ENCODE assay signal across 11 cellular contexts in genomic region chr19:1136201-1136600, GRCh38. TPM values are rescaled to one million over a fixed set of nuclear protein-coding genes. Genes with fewer than 3 reads are reported as not detected.
DNase-seq lines count a peak whose midpoint lies in the region; ATAC-seq, FAIRE-seq and TF ChIP-seq lines count a peak whose summit lies in the region.
"Had no signal": no experiment of that assay in that cellular context is flagged by ENCODE, and none has a peak within 500 bp of the region (broad histone marks: within the 10 kb centered on the region; RNA-seq: fewer than 3 reads in every experiment).

No MANE protein-coding gene starts in this region.

- H3K9me3 ChIP-seq in esophagus squamous epithelium (no peaks in the 10 kb centered on the region), stomach (no peaks in the 10 kb centered on the region), aorta (ENCODE audit: control insufficient read depth, low read length) (no peaks in the 10 kb centered on the region)

- no peak overlapping the region for H3K4me3 ChIP-seq in esophagus squamous epithelium
- no peak overlapping the region for H3K4me3 ChIP-seq in stomach
- no peak overlapping the region for H3K4me3 ChIP-seq in aorta (ENCODE audit: low read length in 2 of 2)

- ATAC-seq in activated CD4-positive, alpha-beta T cell treated with anti-CD3 and anti-CD28 coated beads for 36 hours: no peak
- no peak for ATAC-seq in aorta (ENCODE audit: low FRiP score)

- FAIRE-seq in frontal cortex (lab: Jason Lieb, UNC): no peak
- FAIRE-seq: TTC549 had no signal

- no peaks in the 10 kb centered on the region for H3K27me3 Mint-ChIP-seq in activated CD4-positive, alpha-beta T cell treated with anti-CD3 and anti-CD28 coated beads for 36 hours
- H3K27me3 Mint-ChIP-seq in progenitor cell of endocrine pancreas: no peaks in the 10 kb centered on the region

- H3K36me3 ChIP-seq in esophagus squamous epithelium: peaks cover 0 to 47% (median 0%) of the 10 kb centered on the region in 3 donors
- peaks cover 6 to 52% (median 36%) of the 10 kb centered on the region in 4 donors for H3K36me3 ChIP-seq in stomach
- H3K36me3 ChIP-seq in aorta (ENCODE audit: control insufficient read depth in 1 of 2, insufficient read depth in 2 of 2, low read length in 1 of 2): no peaks in the 10 kb centered on the region

- no peak for TF ChIP-seq POLR2A in esophagus squamous epithelium (IDR thresholded peaks at IDR 0.05)
- no peak for TF ChIP-seq POLR2A in stomach (IDR thresholded peaks at IDR 0.05)

- CTCF ChIA-PET in activated CD4-positive, alpha-beta T cell treated with anti-CD3 and anti-CD28 coated beads for 36 hours (lab: Charles Lee): interaction anchor here (0.9 kb wide), 1 partner anchor 108 kb away, joined by 3 read pairs; no protein-coding TSS in a partner anchor

- no peak for TF ChIP-seq CTCF in esophagus squamous epithelium (IDR thresholded peaks at IDR 0.05)
- TF ChIP-seq CTCF in stomach (IDR thresholded peaks at IDR 0.05): no peak
- no peak for TF ChIP-seq CTCF in progenitor cell of endocrine pancreas (IDR thresholded peaks at IDR 0.05; ENCODE audit: unreplicated experiment)

- H3K36me3 Mint-ChIP-seq in activated CD4-positive, alpha-beta T cell treated with anti-CD3 and anti-CD28 coated beads for 36 hours (ENCODE audit: low read depth): peaks cover 22% of the 10 kb centered on the region
- H3K36me3 Mint-ChIP-seq in progenitor cell of endocrine pancreas (ENCODE audit: insufficient read depth): peaks cover 3% of the 10 kb centered on the region

- peak overlapping the region; percentile 32 to 96 (median 78) for H3K27ac ChIP-seq in esophagus squamous epithelium
- H3K27ac ChIP-seq in stomach: peak overlapping the region in 4 of 5 donors; percentile 58 to 92 (median 79)
- H3K27ac ChIP-seq in aorta (ENCODE audit: low read depth in 1 of 2, low read length in 2 of 2): no peak overlapping the region

- POLR2A ChIA-PET in activated CD4-positive, alpha-beta T cell treated with anti-CD3 and anti-CD28 coated beads for 36 hours (lab: Charles Lee): no interaction called here

- no peaks in the 10 kb centered on the region for H3K9me3 Mint-ChIP-seq in activated CD4-positive, alpha-beta T cell treated with anti-CD3 and anti-CD28 coated beads for 36 hours (ENCODE audit: low read depth)
- H3K9me3 Mint-ChIP-seq in progenitor cell of endocrine pancreas (ENCODE audit: low read depth): no peaks in the 10 kb centered on the region

- no peak overlapping the region for H3K4me3 Mint-ChIP-seq in activated CD4-positive, alpha-beta T cell treated with anti-CD3 and anti-CD28 coated beads for 36 hours
- H3K4me3 Mint-ChIP-seq in progenitor cell of endocrine pancreas (ENCODE audit: low read depth): no peak overlapping the region

- H3K4me1 ChIP-seq in esophagus squamous epithelium (peaks cover 38 to 59% (median 45%) of the 10 kb centered on the region in 3 donors), stomach (peaks cover 44 to 50% (median 46%) of the 10 kb centered on the region in 4 donors), aorta (ENCODE audit: control insufficient read depth in 1 of 2, insufficient read depth in 2 of 2, low read length in 2 of 2) (no peaks in the 10 kb centered on the region)

- 0 to 100% methylated on average over 1 of the region's 12 CpGs for WGBS in esophagus squamous epithelium, 2 donors
- 48 to 73% (median 60%) methylated on average over 7 to 12 of the region's 12 CpGs for WGBS in stomach, 5 donors
- WGBS in aorta, 2 donors: 77 to 83% methylated on average over 12 of the region's 12 CpGs

- no peak for DNase-seq in activated CD4-positive, alpha-beta T cell treated with anti-CD3 and anti-CD28 coated beads for 36 hours
- DNase-seq in activated CD4-positive, alpha-beta T cell treated with anti-CD3 and anti-CD28 coated beads for 4 hours: no peak
- DNase-seq in NCI-H2196 treated with DMSO at 0.1 percent for 48 hours (lab: John Stamatoyannopoulos, UW; ENCODE audit: unreplicated experiment) (peak; percentile 65), esophagus squamous epithelium (lab: John Stamatoyannopoulos, UW) (no peak), stomach (no peak), frontal cortex (ENCODE audit: low spot score in 2 of 2) (no peak), aorta (no peak), progenitor cell of endocrine pancreas (ENCODE audit: low spot score, unreplicated experiment) (no peak)
- DNase-seq: activated T-cell treated with anti-CD3 and anti-CD28 coated beads for 4 hours; stimulated activated CD4-positive, alpha-beta T cell treated with anti-CD3 and anti-CD28 coated beads, Interleukin-2, amount 100 ng/mL, for 48 hours had no signal

- intact Hi-C loops in activated CD4-positive, alpha-beta T cell treated with anti-CD3 and anti-CD28 coated beads for 36 hours (cut with DNase I, micrococcal nuclease): no loop called here
- intact Hi-C loops in esophagus squamous epithelium (cut with DNase I): no loop called here
- intact Hi-C loops in stomach (cut with DNase I; ENCODE audit: low total_unique reads): no loop called here
- intact Hi-C loops in aorta (cut with DNase I): no loop called here

- H3K27me3 ChIP-seq in esophagus squamous epithelium (no peaks in the 10 kb centered on the region), stomach (no peaks in the 10 kb centered on the region), aorta (ENCODE audit: control insufficient read depth in 1 of 2, insufficient read depth in 2 of 2, low read length in 1 of 2) (no peaks in the 10 kb centered on the region)

- H3K4me1 Mint-ChIP-seq in activated CD4-positive, alpha-beta T cell treated with anti-CD3 and anti-CD28 coated beads for 36 hours: peaks cover 19% of the 10 kb centered on the region
- no peaks in the 10 kb centered on the region for H3K4me1 Mint-ChIP-seq in progenitor cell of endocrine pancreas (ENCODE audit: low read depth)

- H3K27ac Mint-ChIP-seq in activated CD4-positive, alpha-beta T cell treated with anti-CD3 and anti-CD28 coated beads for 36 hours: peak overlapping the region; percentile 74
- H3K27ac Mint-ChIP-seq in progenitor cell of endocrine pancreas: no peak overlapping the region

- TF ChIP-seq EP300 in stomach (IDR thresholded peaks at IDR 0.05): no peak

RNA-seq across cellular contexts. Expression of gene GPX4, which starts 32.4 kb away (rescaled TPM):
- 100 to 1,000 TPM; 192 to 218 TPM for total RNA-seq in activated CD4-positive, alpha-beta T cell treated with anti-CD3 and anti-CD28 coated beads for 36 hours
- total RNA-seq in esophagus squamous epithelium (100 to 1,000 TPM; 108 to 405 (median 244) TPM), stomach (100 to 1,000 TPM in 4 of 5 donors, 10 to 100 TPM in 1; 90.0 to 710 (median 158) TPM), frontal cortex (150 TPM), aorta (100 to 1,000 TPM; 165 to 236 TPM), progenitor cell of endocrine pancreas (231 and 236 TPM in 2 replicates)
- polyA plus RNA-seq in stomach (100 to 1,000 TPM; 433 to 532 (median 509) TPM), aorta (100 to 1,000 TPM; 696 to 786 TPM)

RNA-seq across cellular contexts. Expression of gene SBNO2, which starts 37.9 kb away (rescaled TPM):
- total RNA-seq in activated CD4-positive, alpha-beta T cell treated with anti-CD3 and anti-CD28 coated beads for 36 hours: 100 to 1,000 TPM; 108 to 113 TPM
- 10 to 100 TPM; 31.3 to 84.3 (median 68.3) TPM for total RNA-seq in esophagus squamous epithelium
- 10 to 100 TPM; 19.3 to 74.7 (median 63.5) TPM for total RNA-seq in stomach
- polyA plus RNA-seq in stomach: 10 to 100 TPM; 16.3 to 36.1 (median 23.6) TPM
- 4.1 TPM for total RNA-seq in frontal cortex
- 100 to 1,000 TPM in 1 of 2 donors, 10 to 100 TPM in 1; 97.2 to 165 TPM for total RNA-seq in aorta
- polyA plus RNA-seq in aorta: 10 to 100 TPM; 11.0 to 53.3 TPM
- 40.9 and 43.2 TPM in 2 replicates for total RNA-seq in progenitor cell of endocrine pancreas

RNA-seq across cellular contexts. Expression of gene POLR2E, which starts 41.0 kb away (rescaled TPM):
- 100 to 1,000 TPM; 171 to 229 TPM for total RNA-seq in activated CD4-positive, alpha-beta T cell treated with anti-CD3 and anti-CD28 coated beads for 36 hours
- total RNA-seq in esophagus squamous epithelium: 100 to 1,000 TPM; 113 to 198 (median 166) TPM
- 100 to 1,000 TPM in 1 of 5 donors, 10 to 100 TPM in 4; 24.5 to 361 (median 40.6) TPM for total RNA-seq in stomach
- 100 to 1,000 TPM; 109 to 128 (median 123) TPM for polyA plus RNA-seq in stomach
- total RNA-seq in frontal cortex: 35.5 TPM
- 10 to 100 TPM; 83.5 to 95.6 TPM for total RNA-seq in aorta
- 100 to 1,000 TPM in 1 of 2 donors, 10 to 100 TPM in 1; 91.5 to 116 TPM for polyA plus RNA-seq in aorta
- total RNA-seq in progenitor cell of endocrine pancreas: 161 TPM in 2 replicates

Comparison
In these comparisons a context has a peak if more than half of its experiments do, and no peak if none do; other contexts are left out.
1. H3K27ac ChIP-seq: peak in esophagus squamous epithelium (4 of 4) and stomach (4 of 5); none in aorta (0 of 2).